7 cellular contexts compared by ENCODE assay signal in genomic region chr1:147051136-147051535, GRCh38.
"Had no signal": no experiment of that assay in that cellular context is flagged by ENCODE, and none has a peak within 500 bp of the region (broad histone marks: within the 10 kb centered on the region; RNA-seq: fewer than 3 reads in every experiment).

No MANE protein-coding gene starts in this region.

- DNase-seq: GM23248, GOT3, H9, HCEC 1CT, HFFc6 had no signal

- H3K9me3 Mint-ChIP-seq: GM23338, H9, HFFc6 had no signal

- ATAC-seq: GM23338, HCT116 had no signal

- H3K4me3 Mint-ChIP-seq: GM23338, H9, HFFc6 had no signal

- H3K27ac Mint-ChIP-seq: GM23338, H9, HFFc6 had no signal
